10 cellular contexts compared by ENCODE assay signal in genomic region chr6:135212020-135212806, GRCh38. TPM values are rescaled to one million over a fixed set of nuclear protein-coding genes. Genes with fewer than 3 reads are reported as not detected.
DNase-seq lines count a peak whose midpoint lies in the region; ATAC-seq and TF ChIP-seq lines count a peak whose summit lies in the region.
"Had no signal": no experiment of that assay in that cellular context is flagged by ENCODE, and none has a peak within 500 bp of the region (broad histone marks: within the 10 kb centered on the region; RNA-seq: fewer than 3 reads in every experiment).

No MANE protein-coding gene starts in this region.

- CTCF ChIA-PET in T-cell (lab: Charles Lee) (interaction anchor here (0.7 to 1.3 kb wide), 2 partner anchors 63 to 120 kb away, joined by 3 to 7 read pairs; no protein-coding TSS in a partner anchor), WTC11 (lab: Charles Lee) (interaction anchor here (0.5 to 0.7 kb wide), 2 partner anchors 10 to 131 kb away, joined by 3 to 4 read pairs; no protein-coding TSS in a partner anchor)

- POLR2A ChIA-PET in T-cell (lab: Charles Lee), result interaction anchor here in 1 of 2 donors (0.6 kb wide), 1 partner anchor 1181 kb away, joined by 3 read pairs; no protein-coding TSS in a partner anchor
- POLR2A ChIA-PET in WTC11 (lab: Charles Lee), result no interaction called here

- peak overlapping the region; percentile 49 for H3K27ac ChIP-seq in epithelial cell of prostate
- H3K27ac ChIP-seq: vagina had no signal

- H3K4me1 Mint-ChIP-seq in T-cell, result peaks cover 33 to 39% (median 39%) of the 10 kb centered on the region in 3 donors
- peaks cover 21% of the 10 kb centered on the region for H3K4me1 Mint-ChIP-seq in WTC11

- peak overlapping the region; percentile 46 to 54 (median 49) for H3K4me3 Mint-ChIP-seq in T-cell
- no peak overlapping the region for H3K4me3 Mint-ChIP-seq in WTC11

- H3K36me3 Mint-ChIP-seq in T-cell, result peaks cover 6% of the 10 kb centered on the region
- H3K36me3 Mint-ChIP-seq in WTC11, result peaks cover 12% of the 10 kb centered on the region

- peak overlapping the region; percentile 74 to 85 for H3K27ac Mint-ChIP-seq in T-cell
- H3K27ac Mint-ChIP-seq in WTC11, result no peak overlapping the region

- no peaks in the 10 kb centered on the region for H3K27me3 Mint-ChIP-seq in T-cell
- no peaks in the 10 kb centered on the region for H3K27me3 Mint-ChIP-seq in WTC11 (ENCODE audit: low read depth)

- H3K9me3 Mint-ChIP-seq in T-cell (no peaks in the 10 kb centered on the region), WTC11 (peaks cover 10% of the 10 kb centered on the region)

- ATAC-seq in T-cell (replicated peaks in 1 of 4) (peak in 2 of 4 experiments; percentile 32 to 41), GM19023 (IDR thresholded peaks at IDR 0.05; ENCODE audit: unreplicated experiment) (no peak), WTC11 (no peak)

- peak; percentile 39 for DNase-seq in stimulated activated CD4-positive, alpha-beta T cell treated with anti-CD3 and anti-CD28 coated beads, Interleukin-15, amount 100 ng/mL, for 24 hours
- no peak for DNase-seq in stimulated activated CD4-positive, alpha-beta T cell treated with anti-CD3 and anti-CD28 coated beads, Interleukin-12 subunit alpha, Interleukin-12 subunit beta, amount 100 ng/mL, for 4 hours
- no peak for DNase-seq in T-cell
- DNase-seq in epithelial cell of prostate (ENCODE audit: low read depth, low spot score), result peak; percentile 66
- DNase-seq in HT-29 (ENCODE audit: low spot score), result no peak
- no peak for DNase-seq in WTC11 (ENCODE audit: low spot score)
- no peak for DNase-seq in NCI-H187 (lab: John Stamatoyannopoulos, UW)
- DNase-seq: Caco-2 had no signal

- TF ChIP-seq CTCF in WTC11 (IDR thresholded peaks at IDR 0.05), result no peak

TF ChIP-seq in WTC11, 78 proteins besides CTCF, POLR2A, EP300 and RAD21:
- TF ChIP-seq, protein P1, sequence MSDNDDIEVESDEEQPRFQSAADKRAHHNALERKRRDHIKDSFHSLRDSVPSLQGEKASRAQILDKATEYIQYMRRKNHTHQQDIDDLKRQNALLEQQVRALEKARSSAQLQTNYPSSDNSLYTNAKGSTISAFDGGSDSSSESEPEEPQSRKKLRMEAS (CRISPR knock-in tag; IDR thresholded peaks at IDR 0.05), result no peak

RNA-seq across cellular contexts. Expression of gene MYB, which starts 31.1 kb away (rescaled TPM):
- total RNA-seq in T-cell, result 10 to 100 TPM in 4 of 5 donors, 1 to 10 TPM in 1; 4.4 to 23.9 (median 17.1) TPM
- total RNA-seq in HT-29 (2014; rRNA removed; shearing (Covaris generic)), result 14.5 and 14.7 TPM in 2 replicates
- total RNA-seq in WTC11 (2021), result 4.3 to 6.1 TPM (median 5.1 TPM) in 3 replicates

Comparison
In these comparisons a context has a peak if more than half of its experiments do, and no peak if none do; other contexts are left out.
1. DNase-seq: peak in stimulated activated CD4-positive, alpha-beta T cell treated with anti-CD3 and anti-CD28 coated beads, Interleukin-15, amount 100 ng/mL, for 24 hours (single experiment) and epithelial cell of prostate (single experiment); none in stimulated activated CD4-positive, alpha-beta T cell treated with anti-CD3 and anti-CD28 coated beads, Interleukin-12 subunit alpha, Interleukin-12 subunit beta, amount 100 ng/mL, for 4 hours (single experiment), T-cell (0 of 34), HT-29 (single experiment), WTC11 (single experiment) and NCI-H187 (0 of 2).